1 cellular context compared by ENCODE assay signal in the genomic region with DNA sequence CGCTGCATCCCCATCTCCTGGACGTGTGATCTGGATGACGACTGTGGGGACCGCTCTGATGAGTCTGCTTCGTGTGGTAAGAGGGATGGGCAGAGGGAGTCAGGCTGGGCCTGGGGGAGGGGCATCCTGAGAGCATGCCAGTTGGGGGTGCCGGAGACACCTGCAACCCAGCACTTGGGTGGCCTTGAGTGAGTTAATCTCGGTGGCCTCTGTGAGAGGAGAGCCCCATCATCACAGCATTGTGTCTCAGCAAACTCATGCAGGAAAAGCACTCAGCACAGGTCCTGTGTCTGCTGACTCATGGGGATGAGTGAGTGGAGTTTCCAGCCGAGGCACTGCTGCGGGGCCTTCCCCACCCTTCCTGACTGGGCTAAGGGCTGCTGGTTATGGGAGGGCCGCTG.
TF ChIP-seq lines count a peak whose summit lies in the region.

No MANE protein-coding gene starts in this region.

TF ChIP-seq in K562, 482 proteins besides CTCF, POLR2A, EP300 and RAD21:
- TF ChIP-seq MGA (IDR thresholded peaks at IDR 0.05) (no peak), MAFF (IDR thresholded peaks at IDR 0.05; ENCODE audit: low read length) (peak; percentile 20; the same call in 1 of the 2 replicates), MAFK (IDR thresholded peaks at IDR 0.05; ENCODE audit: low read length) (peak; percentile 73), ZNF316 (IDR thresholded peaks at IDR 0.05) (peak; percentile 82), ZBTB5 (IDR thresholded peaks at IDR 0.05) (no peak), CTBP1 (IDR thresholded peaks at IDR 0.05; ENCODE audit: borderline replicate concordance) (peak; percentile 42; the same call in 1 of the 2 replicates), PML (IDR thresholded peaks at IDR 0.05; ENCODE audit: low read length) (no peak), MEIS2 (IDR thresholded peaks at IDR 0.05; ENCODE audit: partially characterized antibody) (peak; percentile 25), C11orf30 (IDR thresholded peaks at IDR 0.05; ENCODE audit: low read depth) (peak; percentile 88), FOSL1 (tag; conservative IDR thresholded peaks at IDR 0.05) (peak; percentile 43; the same call in 1 of the 2 replicates), NFE2 (IDR thresholded peaks at IDR 0.05; ENCODE audit: low read depth) (peak; percentile 79), JUND (IDR thresholded peaks at IDR 0.05; ENCODE audit: borderline replicate concordance, low read depth, low read length) (0 out of 2 replicates have a peak, but pooled peaks have one; percentile 32), JUND (tag; IDR thresholded peaks at IDR 0.05; ENCODE audit: borderline replicate concordance, low read depth, low read length) (peak; percentile 13; the same call in 1 of the 3 replicates), ZFPM2 (CRISPR knock-in tag; IDR thresholded peaks at IDR 0.05) (no peak), MED1 (CRISPR knock-in tag; IDR thresholded peaks at IDR 0.05; ENCODE audit: borderline replicate concordance) (no peak), MAFG (tag; conservative IDR thresholded peaks at IDR 0.05) (peak; percentile 84), ZNF239 (CRISPR knock-in tag; IDR thresholded peaks at IDR 0.05) (no peak)
- TF ChIP-seq, protein P1, sequence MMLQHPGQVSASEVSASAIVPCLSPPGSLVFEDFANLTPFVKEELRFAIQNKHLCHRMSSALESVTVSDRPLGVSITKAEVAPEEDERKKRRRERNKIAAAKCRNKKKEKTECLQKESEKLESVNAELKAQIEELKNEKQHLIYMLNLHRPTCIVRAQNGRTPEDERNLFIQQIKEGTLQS (IDR thresholded peaks at IDR 0.05) = peak; percentile 44; the same call in 1 of the 2 replicates
- TF ChIP-seq, protein P1 (CRISPR knock-in tag; conservative IDR thresholded peaks at IDR 0.05) = no peak
TF ChIP-seq in K562: peak in this region for 11.
